ENCODE assay signal across 3 cellular contexts in the genomic region with DNA sequence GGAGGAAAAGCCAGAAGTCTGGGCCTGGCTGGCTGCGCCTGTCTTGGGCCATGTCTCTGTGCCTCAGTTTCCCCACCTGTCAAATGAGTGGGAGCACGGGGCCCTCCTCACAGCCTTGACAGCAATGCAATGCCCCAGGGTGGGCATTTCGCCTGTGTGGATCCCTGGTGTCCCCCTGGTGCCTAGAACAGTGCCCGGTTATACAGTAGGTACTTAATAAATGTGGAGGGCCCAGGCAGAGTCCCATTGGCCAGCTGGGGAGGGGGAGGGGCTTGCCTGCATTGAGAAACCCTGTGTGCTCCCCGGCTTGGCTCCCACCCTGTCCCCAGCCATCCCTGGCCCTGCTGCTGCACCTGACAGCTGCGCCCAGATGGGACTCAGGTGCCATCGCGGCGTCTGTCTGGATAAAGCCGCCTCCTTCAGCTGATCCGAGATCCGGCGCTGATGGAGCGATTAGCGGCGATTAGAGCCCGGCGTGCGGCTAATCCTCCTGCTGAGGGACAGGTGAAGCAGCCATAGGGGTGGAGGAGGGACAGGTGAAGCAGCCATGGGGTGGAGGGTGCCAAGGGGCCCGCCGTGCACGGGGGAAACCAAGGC.
A peak's percentile ranks its signal among the peaks of the same experiment; 100 is the strongest.
TF ChIP-seq lines count a peak whose summit lies in the region.

No MANE protein-coding gene starts in this region.

TF ChIP-seq in SK-N-SH, 30 proteins besides CTCF, POLR2A, EP300 and RAD21:
- TF ChIP-seq YY1 (IDR thresholded peaks at IDR 0.05; ENCODE audit: low read depth) (no peak), GABPA (IDR thresholded peaks at IDR 0.05; ENCODE audit: low read depth) (no peak), NRF1 (IDR thresholded peaks at IDR 0.05; ENCODE audit: low read depth, low read length) (no peak)

TF ChIP-seq in SK-N-SH treated with all-trans-retinoic acid at 6 μM for 48 hours, 23 proteins besides CTCF, POLR2A, EP300 and RAD21:
- TF ChIP-seq ZNF70 (CRISPR knock-in tag; IDR thresholded peaks at IDR 0.05) = no peak
- TF ChIP-seq OSR1 (CRISPR knock-in tag; IDR thresholded peaks at IDR 0.05) = no peak
- TF ChIP-seq, protein P1, sequence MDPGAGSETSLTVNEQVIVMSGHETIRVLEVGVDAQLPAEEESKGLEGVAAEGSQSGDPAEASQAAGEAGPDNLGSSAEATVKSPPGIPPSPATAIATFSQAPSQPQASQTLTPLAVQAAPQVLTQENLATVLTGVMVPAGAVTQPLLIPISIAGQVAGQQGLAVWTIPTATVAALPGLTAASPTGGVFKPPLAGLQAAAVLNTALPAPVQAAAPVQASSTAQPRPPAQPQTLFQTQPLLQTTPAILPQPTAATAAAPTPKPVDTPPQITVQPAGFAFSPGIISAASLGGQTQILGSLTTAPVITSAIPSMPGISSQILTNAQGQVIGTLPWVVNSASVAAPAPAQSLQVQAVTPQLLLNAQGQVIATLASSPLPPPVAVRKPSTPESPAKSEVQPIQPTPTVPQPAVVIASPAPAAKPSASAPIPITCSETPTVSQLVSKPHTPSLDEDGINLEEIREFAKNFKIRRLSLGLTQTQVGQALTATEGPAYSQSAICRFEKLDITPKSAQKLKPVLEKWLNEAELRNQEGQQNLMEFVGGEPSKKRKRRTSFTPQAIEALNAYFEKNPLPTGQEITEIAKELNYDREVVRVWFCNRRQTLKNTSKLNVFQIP (CRISPR knock-in tag; IDR thresholded peaks at IDR 0.05; ENCODE audit: borderline replicate concordance, low read depth) = no peak
- TF ChIP-seq, protein P2, sequence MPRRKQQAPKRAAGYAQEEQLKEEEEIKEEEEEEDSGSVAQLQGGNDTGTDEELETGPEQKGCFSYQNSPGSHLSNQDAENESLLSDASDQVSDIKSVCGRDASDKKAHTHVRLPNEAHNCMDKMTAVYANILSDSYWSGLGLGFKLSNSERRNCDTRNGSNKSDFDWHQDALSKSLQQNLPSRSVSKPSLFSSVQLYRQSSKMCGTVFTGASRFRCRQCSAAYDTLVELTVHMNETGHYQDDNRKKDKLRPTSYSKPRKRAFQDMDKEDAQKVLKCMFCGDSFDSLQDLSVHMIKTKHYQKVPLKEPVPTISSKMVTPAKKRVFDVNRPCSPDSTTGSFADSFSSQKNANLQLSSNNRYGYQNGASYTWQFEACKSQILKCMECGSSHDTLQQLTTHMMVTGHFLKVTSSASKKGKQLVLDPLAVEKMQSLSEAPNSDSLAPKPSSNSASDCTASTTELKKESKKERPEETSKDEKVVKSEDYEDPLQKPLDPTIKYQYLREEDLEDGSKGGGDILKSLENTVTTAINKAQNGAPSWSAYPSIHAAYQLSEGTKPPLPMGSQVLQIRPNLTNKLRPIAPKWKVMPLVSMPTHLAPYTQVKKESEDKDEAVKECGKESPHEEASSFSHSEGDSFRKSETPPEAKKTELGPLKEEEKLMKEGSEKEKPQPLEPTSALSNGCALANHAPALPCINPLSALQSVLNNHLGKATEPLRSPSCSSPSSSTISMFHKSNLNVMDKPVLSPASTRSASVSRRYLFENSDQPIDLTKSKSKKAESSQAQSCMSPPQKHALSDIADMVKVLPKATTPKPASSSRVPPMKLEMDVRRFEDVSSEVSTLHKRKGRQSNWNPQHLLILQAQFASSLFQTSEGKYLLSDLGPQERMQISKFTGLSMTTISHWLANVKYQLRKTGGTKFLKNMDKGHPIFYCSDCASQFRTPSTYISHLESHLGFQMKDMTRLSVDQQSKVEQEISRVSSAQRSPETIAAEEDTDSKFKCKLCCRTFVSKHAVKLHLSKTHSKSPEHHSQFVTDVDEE (CRISPR knock-in tag; IDR thresholded peaks at IDR 0.05) = no peak; the same call in 1 of the 2 replicates
- TF ChIP-seq GLIS3 (CRISPR knock-in tag; IDR thresholded peaks at IDR 0.05) = no peak
- no peak for TF ChIP-seq ESRRG (CRISPR knock-in tag; IDR thresholded peaks at IDR 0.05)
- TF ChIP-seq RARB (CRISPR knock-in tag; IDR thresholded peaks at IDR 0.05) = no peak
- no peak for TF ChIP-seq BACH2 (CRISPR knock-in tag; IDR thresholded peaks at IDR 0.05; ENCODE audit: borderline replicate concordance)
- no peak for TF ChIP-seq TOX (CRISPR knock-in tag; IDR thresholded peaks at IDR 0.05; ENCODE audit: borderline replicate concordance)
- TF ChIP-seq, protein P3, sequence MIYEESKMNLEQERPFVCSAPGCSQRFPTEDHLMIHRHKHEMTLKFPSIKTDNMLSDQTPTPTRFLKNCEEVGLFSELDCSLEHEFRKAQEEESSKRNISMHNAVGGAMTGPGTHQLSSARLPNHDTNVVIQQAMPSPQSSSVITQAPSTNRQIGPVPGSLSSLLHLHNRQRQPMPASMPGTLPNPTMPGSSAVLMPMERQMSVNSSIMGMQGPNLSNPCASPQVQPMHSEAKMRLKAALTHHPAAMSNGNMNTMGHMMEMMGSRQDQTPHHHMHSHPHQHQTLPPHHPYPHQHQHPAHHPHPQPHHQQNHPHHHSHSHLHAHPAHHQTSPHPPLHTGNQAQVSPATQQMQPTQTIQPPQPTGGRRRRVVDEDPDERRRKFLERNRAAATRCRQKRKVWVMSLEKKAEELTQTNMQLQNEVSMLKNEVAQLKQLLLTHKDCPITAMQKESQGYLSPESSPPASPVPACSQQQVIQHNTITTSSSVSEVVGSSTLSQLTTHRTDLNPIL (CRISPR knock-in tag; IDR thresholded peaks at IDR 0.05; ENCODE audit: low read depth) = no peak
- no peak for TF ChIP-seq ZC3H10 (CRISPR knock-in tag; IDR thresholded peaks at IDR 0.05)
- TF ChIP-seq, protein P4, sequence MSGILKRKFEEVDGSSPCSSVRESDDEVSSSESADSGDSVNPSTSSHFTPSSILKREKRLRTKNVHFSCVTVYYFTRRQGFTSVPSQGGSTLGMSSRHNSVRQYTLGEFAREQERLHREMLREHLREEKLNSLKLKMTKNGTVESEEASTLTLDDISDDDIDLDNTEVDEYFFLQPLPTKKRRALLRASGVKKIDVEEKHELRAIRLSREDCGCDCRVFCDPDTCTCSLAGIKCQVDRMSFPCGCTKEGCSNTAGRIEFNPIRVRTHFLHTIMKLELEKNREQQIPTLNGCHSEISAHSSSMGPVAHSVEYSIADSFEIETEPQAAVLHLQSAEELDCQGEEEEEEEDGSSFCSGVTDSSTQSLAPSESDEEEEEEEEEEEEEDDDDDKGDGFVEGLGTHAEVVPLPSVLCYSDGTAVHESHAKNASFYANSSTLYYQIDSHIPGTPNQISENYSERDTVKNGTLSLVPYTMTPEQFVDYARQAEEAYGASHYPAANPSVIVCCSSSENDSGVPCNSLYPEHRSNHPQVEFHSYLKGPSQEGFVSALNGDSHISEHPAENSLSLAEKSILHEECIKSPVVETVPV (CRISPR knock-in tag; IDR thresholded peaks at IDR 0.05) = no peak
- TF ChIP-seq SNAI2 (CRISPR knock-in tag; IDR thresholded peaks at IDR 0.05) = no peak
- TF ChIP-seq PPARA (CRISPR knock-in tag; IDR thresholded peaks at IDR 0.05; ENCODE audit: borderline replicate concordance) = no peak
- no peak for TF ChIP-seq ARNTL (CRISPR knock-in tag; IDR thresholded peaks at IDR 0.05; ENCODE audit: borderline replicate concordance, low read depth)
- TF ChIP-seq ZFP30 (CRISPR knock-in tag; IDR thresholded peaks at IDR 0.05) = no peak

TF ChIP-seq in K562, 482 proteins besides CTCF, POLR2A, EP300 and RAD21:
- TF ChIP-seq, protein P5, sequence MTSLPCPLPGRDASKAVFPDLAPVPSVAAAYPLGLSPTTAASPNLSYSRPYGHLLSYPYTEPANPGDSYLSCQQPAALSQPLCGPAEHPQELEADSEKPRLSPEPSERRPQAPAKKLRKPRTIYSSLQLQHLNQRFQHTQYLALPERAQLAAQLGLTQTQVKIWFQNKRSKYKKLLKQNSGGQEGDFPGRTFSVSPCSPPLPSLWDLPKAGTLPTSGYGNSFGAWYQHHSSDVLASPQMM (CRISPR knock-in tag; IDR thresholded peaks at IDR 0.05) = no peak
- TF ChIP-seq CCNT2 (IDR thresholded peaks at IDR 0.05; ENCODE audit: borderline replicate concordance, extremely low read depth, insufficient read length, low read depth, low read length) = peak; percentile 11
- 0 out of 2 replicates have a peak, but pooled peaks have one; percentile 18 for TF ChIP-seq ADNP (tag; IDR thresholded peaks at IDR 0.05)
- peak; percentile 11; the same call in 1 of the 2 replicates for TF ChIP-seq RBFOX2 (IDR thresholded peaks at IDR 0.05; ENCODE audit: low read depth, low read length)
- TF ChIP-seq, protein P6, sequence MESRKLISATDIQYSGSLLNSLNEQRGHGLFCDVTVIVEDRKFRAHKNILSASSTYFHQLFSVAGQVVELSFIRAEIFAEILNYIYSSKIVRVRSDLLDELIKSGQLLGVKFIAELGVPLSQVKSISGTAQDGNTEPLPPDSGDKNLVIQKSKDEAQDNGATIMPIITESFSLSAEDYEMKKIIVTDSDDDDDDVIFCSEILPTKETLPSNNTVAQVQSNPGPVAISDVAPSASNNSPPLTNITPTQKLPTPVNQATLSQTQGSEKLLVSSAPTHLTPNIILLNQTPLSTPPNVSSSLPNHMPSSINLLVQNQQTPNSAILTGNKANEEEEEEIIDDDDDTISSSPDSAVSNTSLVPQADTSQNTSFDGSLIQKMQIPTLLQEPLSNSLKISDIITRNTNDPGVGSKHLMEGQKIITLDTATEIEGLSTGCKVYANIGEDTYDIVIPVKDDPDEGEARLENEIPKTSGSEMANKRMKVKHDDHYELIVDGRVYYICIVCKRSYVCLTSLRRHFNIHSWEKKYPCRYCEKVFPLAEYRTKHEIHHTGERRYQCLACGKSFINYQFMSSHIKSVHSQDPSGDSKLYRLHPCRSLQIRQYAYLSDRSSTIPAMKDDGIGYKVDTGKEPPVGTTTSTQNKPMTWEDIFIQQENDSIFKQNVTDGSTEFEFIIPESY (CRISPR knock-in tag; IDR thresholded peaks at IDR 0.05) = peak; percentile 80
- peak; percentile 93 for TF ChIP-seq ZKSCAN8 (CRISPR knock-in tag; IDR thresholded peaks at IDR 0.05)
- peak; percentile 82 for TF ChIP-seq BCOR (IDR thresholded peaks at IDR 0.05)
- no peak for TF ChIP-seq ZNF23 (CRISPR knock-in tag; IDR thresholded peaks at IDR 0.05)
- TF ChIP-seq PCBP2 (IDR thresholded peaks at IDR 0.05; ENCODE audit: low read depth, low read length, poor library complexity, severe bottlenecking) = no peak
- TF ChIP-seq, protein P7, sequence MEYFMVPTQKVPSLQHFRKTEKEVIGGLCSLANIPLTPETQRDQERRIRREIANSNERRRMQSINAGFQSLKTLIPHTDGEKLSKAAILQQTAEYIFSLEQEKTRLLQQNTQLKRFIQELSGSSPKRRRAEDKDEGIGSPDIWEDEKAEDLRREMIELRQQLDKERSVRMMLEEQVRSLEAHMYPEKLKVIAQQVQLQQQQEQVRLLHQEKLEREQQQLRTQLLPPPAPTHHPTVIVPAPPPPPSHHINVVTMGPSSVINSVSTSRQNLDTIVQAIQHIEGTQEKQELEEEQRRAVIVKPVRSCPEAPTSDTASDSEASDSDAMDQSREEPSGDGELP (CRISPR knock-in tag; IDR thresholded peaks at IDR 0.05; ENCODE audit: borderline replicate concordance) = peak; percentile 16; the same call in 1 of the 2 replicates
- TF ChIP-seq POLR2G (IDR thresholded peaks at IDR 0.05; ENCODE audit: low read depth, low read length) = peak; percentile 45
